ENCODE assay signal across 1 cellular context in the genomic region with DNA sequence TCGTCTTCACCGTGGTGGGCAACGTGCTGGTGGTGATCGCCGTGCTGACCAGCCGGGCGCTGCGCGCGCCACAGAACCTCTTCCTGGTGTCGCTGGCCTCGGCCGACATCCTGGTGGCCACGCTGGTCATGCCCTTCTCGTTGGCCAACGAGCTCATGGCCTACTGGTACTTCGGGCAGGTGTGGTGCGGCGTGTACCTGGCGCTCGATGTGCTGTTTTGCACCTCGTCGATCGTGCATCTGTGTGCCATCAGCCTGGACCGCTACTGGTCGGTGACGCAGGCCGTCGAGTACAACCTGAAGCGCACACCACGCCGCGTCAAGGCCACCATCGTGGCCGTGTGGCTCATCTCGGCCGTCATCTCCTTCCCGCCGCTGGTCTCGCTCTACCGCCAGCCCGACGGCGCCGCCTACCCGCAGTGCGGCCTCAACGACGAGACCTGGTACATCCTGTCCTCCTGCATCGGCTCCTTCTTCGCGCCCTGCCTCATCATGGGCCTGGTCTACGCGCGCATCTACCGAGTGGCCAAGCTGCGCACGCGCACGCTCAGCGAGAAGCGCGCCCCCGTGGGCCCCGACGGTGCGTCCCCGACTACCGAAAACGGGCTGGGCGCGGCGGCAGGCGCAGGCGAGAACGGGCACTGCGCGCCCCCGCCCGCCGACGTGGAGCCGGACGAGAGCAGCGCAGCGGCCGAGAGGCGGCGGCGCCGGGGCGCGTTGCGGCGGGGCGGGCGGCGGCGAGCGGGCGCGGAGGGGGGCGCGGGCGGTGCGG.
TF ChIP-seq lines count a peak whose summit lies in the region.

No MANE protein-coding gene starts in this region.

TF ChIP-seq in HepG2, 621 proteins besides CTCF, POLR2A, EP300 and RAD21 (continued from another document):
- TF ChIP-seq NCOA1 (CRISPR knock-in tag; IDR thresholded peaks at IDR 0.05), result no peak
- TF ChIP-seq, protein P1, sequence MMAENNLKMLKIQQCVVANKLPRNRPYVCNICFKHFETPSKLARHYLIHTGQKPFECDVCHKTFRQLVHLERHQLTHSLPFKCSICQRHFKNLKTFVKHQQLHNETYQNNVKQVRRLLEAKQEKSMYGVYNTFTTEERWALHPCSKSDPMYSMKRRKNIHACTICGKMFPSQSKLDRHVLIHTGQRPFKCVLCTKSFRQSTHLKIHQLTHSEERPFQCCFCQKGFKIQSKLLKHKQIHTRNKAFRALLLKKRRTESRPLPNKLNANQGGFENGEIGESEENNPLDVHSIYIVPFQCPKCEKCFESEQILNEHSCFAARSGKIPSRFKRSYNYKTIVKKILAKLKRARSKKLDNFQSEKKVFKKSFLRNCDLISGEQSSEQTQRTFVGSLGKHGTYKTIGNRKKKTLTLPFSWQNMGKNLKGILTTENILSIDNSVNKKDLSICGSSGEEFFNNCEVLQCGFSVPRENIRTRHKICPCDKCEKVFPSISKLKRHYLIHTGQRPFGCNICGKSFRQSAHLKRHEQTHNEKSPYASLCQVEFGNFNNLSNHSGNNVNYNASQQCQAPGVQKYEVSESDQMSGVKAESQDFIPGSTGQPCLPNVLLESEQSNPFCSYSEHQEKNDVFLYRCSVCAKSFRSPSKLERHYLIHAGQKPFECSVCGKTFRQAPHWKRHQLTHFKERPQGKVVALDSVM (CRISPR knock-in tag; IDR thresholded peaks at IDR 0.05), result no peak
